In genomic region chr5:34977934-34978616, GRCh38 we compare ENCODE assay signal across 18 cellular contexts. TPM values are rescaled to one million over a fixed set of nuclear protein-coding genes. Genes with fewer than 3 reads are reported as not detected.
A peak's percentile ranks its signal among the peaks of the same experiment; 100 is the strongest.
DNase-seq lines count a peak whose midpoint lies in the region; ATAC-seq and TF ChIP-seq lines count a peak whose summit lies in the region.
"Had no signal": no experiment of that assay in that cellular context is flagged by ENCODE, and none has a peak within 500 bp of the region (broad histone marks: within the 10 kb centered on the region; RNA-seq: fewer than 3 reads in every experiment).

No MANE protein-coding gene starts in this region.

- DNase-seq in glomerular visceral epithelial cell (ENCODE audit: extremely low spot score) = peak; percentile 32
- DNase-seq in glutamatergic neuron = no peak
- DNase-seq in activated T-helper 2 cell treated with anti-CD3 and anti-CD28 coated beads, Interferon-gamma antibody, Interleukin-2, Interleukin-4, amounts not matched to agents 10 μg/mL and 5 μg/mL and 100 μg/mL, durations not matched to agents 14 hours and 24 hours and 36 hours (ENCODE audit: low spot score) = no peak
- no peak for DNase-seq in DMS79 (lab: John Stamatoyannopoulos, UW)
- no peak for DNase-seq in KBM-7
- DNase-seq: brain microvascular endothelial cell; DMS53; effector CD4-positive, alpha-beta T cell; NCI-H1105 treated with DMSO at 0.1 percent for 48 hours; NCI-H510A; Right ventricle myocardium superior; stimulated activated CD4-positive, alpha-beta T cell treated with anti-CD3 and anti-CD28 coated beads, Interleukin-2, amount 100 ng/mL, for 24 hours had no signal

- peaks cover 1% of the 10 kb centered on the region for H3K9me3 Mint-ChIP-seq in glutamatergic neuron (ENCODE audit: unreplicated experiment)
- no peaks in the 10 kb centered on the region for H3K9me3 Mint-ChIP-seq in activated T-helper 2 cell treated with anti-CD3 and anti-CD28 coated beads, Interferon-gamma antibody, Interleukin-2, Interleukin-4, amounts not matched to agents 10 μg/mL and 5 μg/mL and 100 μg/mL, durations not matched to agents 14 hours and 24 hours and 36 hours

- H3K36me3 Mint-ChIP-seq in glutamatergic neuron (ENCODE audit: unreplicated experiment) = no peaks in the 10 kb centered on the region
- no peaks in the 10 kb centered on the region for H3K36me3 Mint-ChIP-seq in activated T-helper 2 cell treated with anti-CD3 and anti-CD28 coated beads, Interferon-gamma antibody, Interleukin-2, Interleukin-4, amounts not matched to agents 10 μg/mL and 5 μg/mL and 100 μg/mL, durations not matched to agents 14 hours and 24 hours and 36 hours (ENCODE audit: low read depth)
- H3K36me3 Mint-ChIP-seq: stimulated activated effector memory CD8-positive, alpha-beta T cell treated with anti-CD3 and anti-CD28 coated beads, Interleukin-12 subunit alpha, Interleukin-12 subunit beta, amount 100 ng/mL, for 72 hours had no signal

- no peaks in the 10 kb centered on the region for H3K4me1 Mint-ChIP-seq in glutamatergic neuron (ENCODE audit: low read depth, unreplicated experiment)
- no peaks in the 10 kb centered on the region for H3K4me1 Mint-ChIP-seq in activated T-helper 2 cell treated with anti-CD3 and anti-CD28 coated beads, Interferon-gamma antibody, Interleukin-2, Interleukin-4, amounts not matched to agents 10 μg/mL and 5 μg/mL and 100 μg/mL, durations not matched to agents 14 hours and 24 hours and 36 hours (ENCODE audit: low read depth)
- H3K4me1 Mint-ChIP-seq: B cell; stimulated activated effector memory CD8-positive, alpha-beta T cell treated with anti-CD3 and anti-CD28 coated beads, Interleukin-12 subunit alpha, Interleukin-12 subunit beta, amount 100 ng/mL, for 72 hours had no signal

- H3K27me3 Mint-ChIP-seq in glutamatergic neuron (ENCODE audit: unreplicated experiment) = peaks cover 2% of the 10 kb centered on the region
- H3K27me3 Mint-ChIP-seq in activated T-helper 2 cell treated with anti-CD3 and anti-CD28 coated beads, Interferon-gamma antibody, Interleukin-2, Interleukin-4, amounts not matched to agents 10 μg/mL and 5 μg/mL and 100 μg/mL, durations not matched to agents 14 hours and 24 hours and 36 hours (ENCODE audit: low read depth) = peaks cover 2% of the 10 kb centered on the region
- H3K27me3 Mint-ChIP-seq: B cell had no signal

- intact Hi-C loops in activated T-helper 2 cell treated with anti-CD3 and anti-CD28 coated beads, Interferon-gamma antibody, Interleukin-2, Interleukin-4, amounts not matched to agents 10 μg/mL and 5 μg/mL and 100 μg/mL, durations not matched to agents 14 hours and 24 hours and 36 hours (cut with micrococcal nuclease) = no loop called here

- TF ChIP-seq CTCF in glutamatergic neuron (IDR thresholded peaks at IDR 0.05; ENCODE audit: partially characterized antibody, unreplicated experiment) = no peak

- ATAC-seq in GM18907 (IDR thresholded peaks at IDR 0.05; ENCODE audit: unreplicated experiment) (peak; percentile 93), GM21619 (IDR thresholded peaks at IDR 0.05; ENCODE audit: unreplicated experiment) (peak; percentile 94), HG03066 (IDR thresholded peaks at IDR 0.05; ENCODE audit: low read depth, unreplicated experiment) (peak; percentile 90)
- ATAC-seq: HCT116; stimulated activated effector memory CD8-positive, alpha-beta T cell treated with anti-CD3 and anti-CD28 coated beads, Interleukin-12 subunit alpha, Interleukin-12 subunit beta, amount 100 ng/mL, for 72 hours had no signal

- no peak overlapping the region for H3K27ac Mint-ChIP-seq in glutamatergic neuron (ENCODE audit: unreplicated experiment)
- no peak overlapping the region for H3K27ac Mint-ChIP-seq in activated T-helper 2 cell treated with anti-CD3 and anti-CD28 coated beads, Interferon-gamma antibody, Interleukin-2, Interleukin-4, amounts not matched to agents 10 μg/mL and 5 μg/mL and 100 μg/mL, durations not matched to agents 14 hours and 24 hours and 36 hours
- H3K27ac Mint-ChIP-seq: B cell; stimulated activated effector memory CD8-positive, alpha-beta T cell treated with anti-CD3 and anti-CD28 coated beads, Interleukin-12 subunit alpha, Interleukin-12 subunit beta, amount 100 ng/mL, for 72 hours had no signal

- in situ Hi-C loops in KBM-7 (cut with MboI; ENCODE audit: low pct_unique_long_range_greater_than_20kb, low sequenced_read_pairs) = no loop called here

- H3K4me3 Mint-ChIP-seq in glutamatergic neuron (ENCODE audit: unreplicated experiment) = no peak overlapping the region
- no peak overlapping the region for H3K4me3 Mint-ChIP-seq in activated T-helper 2 cell treated with anti-CD3 and anti-CD28 coated beads, Interferon-gamma antibody, Interleukin-2, Interleukin-4, amounts not matched to agents 10 μg/mL and 5 μg/mL and 100 μg/mL, durations not matched to agents 14 hours and 24 hours and 36 hours (ENCODE audit: low read depth)
- H3K4me3 Mint-ChIP-seq: B cell; stimulated activated effector memory CD8-positive, alpha-beta T cell treated with anti-CD3 and anti-CD28 coated beads, Interleukin-12 subunit alpha, Interleukin-12 subunit beta, amount 100 ng/mL, for 72 hours had no signal

RNA-seq across cellular contexts. Expression of gene DNAJC21, which starts 48.7 kb away (rescaled TPM):
- total RNA-seq in glutamatergic neuron (ENCODE audit: unreplicated experiment) = 28.6 TPM
- total RNA-seq in activated T-helper 2 cell treated with anti-CD3 and anti-CD28 coated beads, Interferon-gamma antibody, Interleukin-2, Interleukin-4, amounts not matched to agents 10 μg/mL and 5 μg/mL and 100 μg/mL, durations not matched to agents 14 hours and 24 hours and 36 hours = 62.7 and 65.2 TPM in 2 replicates
